Comparison of ENCODE assay signal across 15 cellular contexts in the genomic region with DNA sequence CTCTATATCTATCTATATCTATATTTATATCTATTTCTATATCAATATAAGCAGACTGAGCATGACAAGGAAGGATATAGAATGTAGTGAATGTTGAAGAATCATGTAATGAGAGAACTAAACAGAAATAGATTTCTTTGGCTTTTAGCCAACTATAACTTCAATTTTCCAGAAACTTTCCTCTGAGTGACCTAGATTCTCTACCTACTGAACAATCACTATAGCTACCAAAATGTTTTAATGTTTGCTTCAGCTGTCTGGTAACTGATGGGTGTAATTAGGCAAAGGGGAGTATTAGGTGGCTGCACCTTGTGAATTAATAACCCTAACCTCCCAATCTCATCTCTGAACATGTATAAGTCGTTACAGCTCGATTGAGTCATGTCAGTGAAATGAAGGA.
DNase-seq lines count a peak whose midpoint lies in the region; ATAC-seq and TF ChIP-seq lines count a peak whose summit lies in the region.
"Had no signal": no experiment of that assay in that cellular context is flagged by ENCODE, and none has a peak within 500 bp of the region (broad histone marks: within the 10 kb centered on the region; RNA-seq: fewer than 3 reads in every experiment).

No MANE protein-coding gene starts in this region.

- TF ChIP-seq POLR2A in suprapubic skin (IDR thresholded peaks at IDR 0.05): no peak

- DNase-seq in NCI-H1105 (lab: John Stamatoyannopoulos, UW): peak; percentile 12
- peak; percentile 43 for DNase-seq in choroid plexus epithelial cell (ENCODE audit: low read depth)
- DNase-seq in iris pigment epithelial cell (ENCODE audit: low read depth): peak; percentile 4
- DNase-seq in suprapubic skin (ENCODE audit: low spot score in 2 of 2): no peak
- no peak for DNase-seq in stimulated activated naive CD4-positive, alpha-beta T cell treated with Interleukin-2 at 50 U/mL for 16 hours (lab: John Stamatoyannopoulos, UW)
- DNase-seq: CD8-positive, alpha-beta T cell; COR-L47; DND-41; GDM1; H7; IMR-90 had no signal

- H3K4me3 ChIP-seq in choroid plexus epithelial cell (ENCODE audit: low read depth, low read length) (no peak overlapping the region), suprapubic skin (no peak overlapping the region)
- H3K4me3 ChIP-seq: A549, GM23338 had no signal

- WGBS in suprapubic skin: 55% methylated on average over 2 of the region's 2 CpGs

- no peaks in the 10 kb centered on the region for H3K4me1 ChIP-seq in suprapubic skin
- H3K4me1 ChIP-seq: A549 had no signal

- H3K27ac ChIP-seq in suprapubic skin: no peak overlapping the region
- H3K27ac ChIP-seq: A549, HL-60 had no signal

- no peaks in the 10 kb centered on the region for H3K36me3 ChIP-seq in suprapubic skin

- no peak for TF ChIP-seq EP300 in suprapubic skin (IDR thresholded peaks at IDR 0.05)

- TF ChIP-seq CTCF in choroid plexus epithelial cell (conservative IDR thresholded peaks at IDR 0.05; ENCODE audit: low read depth, low read length) (no peak), suprapubic skin (IDR thresholded peaks at IDR 0.05) (no peak)

- ATAC-seq in GM21717 (IDR thresholded peaks at IDR 0.05; ENCODE audit: unreplicated experiment): no peak
- ATAC-seq: A549; CD8-positive, alpha-beta T cell; GM23338 had no signal

- no peaks in the 10 kb centered on the region for H3K27me3 ChIP-seq in suprapubic skin

- peaks cover 3% of the 10 kb centered on the region for H3K9me3 ChIP-seq in suprapubic skin

Comparison
In these comparisons a context has a peak if more than half of its experiments do, and no peak if none do; other contexts are left out.
1. DNase-seq: peak in NCI-H1105 (single experiment), choroid plexus epithelial cell (single experiment) and iris pigment epithelial cell (single experiment); none in suprapubic skin (0 of 2) and stimulated activated naive CD4-positive, alpha-beta T cell treated with Interleukin-2 at 50 U/mL for 16 hours (single experiment).